8 cellular contexts compared by ENCODE assay signal in the genomic region with DNA sequence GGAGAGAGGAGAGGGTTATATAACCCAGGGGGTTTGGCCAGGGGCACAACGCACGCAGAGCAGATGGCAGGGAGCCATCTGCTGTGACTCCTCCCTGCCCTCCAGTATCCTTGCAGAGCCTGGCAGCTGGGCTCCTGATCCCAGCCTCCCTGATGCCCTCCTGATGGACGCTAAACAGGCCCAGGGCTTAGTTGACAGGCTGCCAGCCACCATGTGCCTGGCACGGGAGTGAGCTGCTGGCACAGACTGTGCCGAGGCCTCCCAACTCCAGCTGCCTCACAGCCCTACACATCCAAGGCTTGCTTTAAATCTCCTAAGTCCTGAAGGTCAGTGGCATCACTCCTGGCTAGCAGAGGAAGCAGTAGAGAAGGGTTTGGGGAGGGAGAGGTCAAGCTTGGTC. TPM values are rescaled to one million over a fixed set of nuclear protein-coding genes. Genes with fewer than 3 reads are reported as not detected.
DNase-seq lines count a peak whose midpoint lies in the region; ATAC-seq and TF ChIP-seq lines count a peak whose summit lies in the region.

No MANE protein-coding gene starts in this region.

- peak overlapping the region; percentile 92 for H3K4me3 Mint-ChIP-seq in chondrocyte (ENCODE audit: unreplicated experiment)

- H3K4me1 Mint-ChIP-seq in chondrocyte (ENCODE audit: low read depth), result peaks cover 23% of the 10 kb centered on the region

- no peaks in the 10 kb centered on the region for H3K9me3 Mint-ChIP-seq in chondrocyte (ENCODE audit: low read depth)

- no peaks in the 10 kb centered on the region for H3K27me3 Mint-ChIP-seq in chondrocyte (ENCODE audit: low read depth)

- intact Hi-C loops in vagina (cut with DNase I), result no loop called here

- H3K27ac Mint-ChIP-seq in chondrocyte (ENCODE audit: unreplicated experiment), result peak overlapping the region; percentile 75

- H3K27ac ChIP-seq in BLaER1 treated with 17β-estradiol and CSF1 and Interleukin-3, amounts not matched to agents 10 nM and 100 nM, result peak overlapping the region in 6 of 11 experiments; percentile 85 to 95 (median 94); a peak in 9 of 22 replicates
- H3K27ac ChIP-seq in vagina, result peak overlapping the region; percentile 92

- H3K9me3 ChIP-seq in BLaER1 treated with 17β-estradiol and CSF1 and Interleukin-3, amounts not matched to agents 10 nM and 100 nM (replicated peaks in 1 of 11), result 0 out of 22 replicates have a peak, but pooled peaks cover 0 to 4% (median 0%) of the 10 kb centered on the region in 11 experiments
- H3K9me3 ChIP-seq in vagina, result no peaks in the 10 kb centered on the region

- no peak for TF ChIP-seq POLR2A in vagina (IDR thresholded peaks at IDR 0.05)

- ATAC-seq in HG03354 (IDR thresholded peaks at IDR 0.05; ENCODE audit: poor library complexity, severe bottlenecking, unreplicated experiment), result no peak

- H3K36me3 ChIP-seq in BLaER1 treated with 17β-estradiol and CSF1 and Interleukin-3, amounts not matched to agents 10 nM and 100 nM, result peaks cover 37 to 48% (median 41%) of the 10 kb centered on the region in 11 experiments
- peaks cover 0 to 31% of the 10 kb centered on the region in 2 donors for H3K36me3 ChIP-seq in vagina

- peak overlapping the region; percentile 71 to 94 (median 82); a peak in 19 of 20 replicates for H3K4me3 ChIP-seq in BLaER1 treated with 17β-estradiol and CSF1 and Interleukin-3, amounts not matched to agents 10 nM and 100 nM
- peak overlapping the region in 1 of 2 donors; percentile 92 for H3K4me3 ChIP-seq in vagina

- H3K4me1 ChIP-seq in BLaER1 treated with 17β-estradiol and CSF1 and Interleukin-3, amounts not matched to agents 10 nM and 100 nM, result peaks cover 13 to 22% (median 17%) of the 10 kb centered on the region in 10 experiments
- H3K4me1 ChIP-seq in vagina, result peaks cover 25% of the 10 kb centered on the region

- H4K20me1 ChIP-seq in BLaER1 treated with 17β-estradiol and CSF1 and Interleukin-3, amounts not matched to agents 10 nM and 100 nM, result peaks cover 0 to 30% (median 9%) of the 10 kb centered on the region in 11 experiments; a peak in 7 of 22 replicates

- peak overlapping the region; percentile 84 to 95 (median 90); a peak in 20 of 22 replicates for H3K9ac ChIP-seq in BLaER1 treated with 17β-estradiol and CSF1 and Interleukin-3, amounts not matched to agents 10 nM and 100 nM

- peaks cover 13% of the 10 kb centered on the region for H3K36me3 Mint-ChIP-seq in chondrocyte (ENCODE audit: low read depth)

- peak overlapping the region; percentile 84 to 96 (median 90) for H3K4me2 ChIP-seq in BLaER1 treated with 17β-estradiol and CSF1 and Interleukin-3, amounts not matched to agents 10 nM and 100 nM

- TF ChIP-seq CTCF in chondrocyte (IDR thresholded peaks at IDR 0.05), result no peak
- TF ChIP-seq CTCF in vagina (IDR thresholded peaks at IDR 0.05), result no peak

- H3K27me3 ChIP-seq in BLaER1 treated with 17β-estradiol and CSF1 and Interleukin-3, amounts not matched to agents 10 nM and 100 nM, result no peaks in the 10 kb centered on the region
- H3K27me3 ChIP-seq in vagina, result no peaks in the 10 kb centered on the region

- DNase-seq in NCI-H2029 treated with DMSO at 0.1 percent for 48 hours (lab: John Stamatoyannopoulos, UW) (peak; percentile 55), chondrocyte (ENCODE audit: low spot score) (no peak), mucosa of gallbladder (ENCODE audit: low spot score) (peak; percentile 60), vagina (ENCODE audit: extremely low spot score in 2 of 2) (no peak), cerebellar nuclear complex (lab: John Stamatoyannopoulos, UW) (no peak), NCI-H1436 treated with DMSO at 0.1 percent for 48 hours (lab: John Stamatoyannopoulos, UW) (no peak)

RNA-seq across cellular contexts. Expression of a gene that starts 16.7 kb away (rescaled TPM):
- total RNA-seq in chondrocyte (49.3 to 98.0 TPM (median 96.3 TPM) in 3 replicates), mucosa of gallbladder (23.4 TPM), vagina (31.9 TPM)

RNA-seq across cellular contexts. Expression of a gene that starts 41.9 kb away (rescaled TPM):
- total RNA-seq in chondrocyte, result not detected in 3 replicates
- not detected for total RNA-seq in mucosa of gallbladder
- not detected for total RNA-seq in vagina

Comparison
In these comparisons a context has a peak if more than half of its experiments do, and no peak if none do; other contexts are left out.
1. DNase-seq: peak in NCI-H2029 treated with DMSO at 0.1 percent for 48 hours (single experiment) and mucosa of gallbladder (single experiment); none in chondrocyte (single experiment), vagina (0 of 2), cerebellar nuclear complex (0 of 2) and NCI-H1436 treated with DMSO at 0.1 percent for 48 hours (single experiment).